In genomic region chr4:80362578-80363181, GRCh38 we compare ENCODE assay signal across 8 cellular contexts. TPM values are rescaled to one million over a fixed set of nuclear protein-coding genes. Genes with fewer than 3 reads are reported as not detected.
DNase-seq lines count a peak whose midpoint lies in the region; ATAC-seq, FAIRE-seq and TF ChIP-seq lines count a peak whose summit lies in the region.

No MANE protein-coding gene starts in this region.

- in situ Hi-C loops in IMR-90 (cut with MboI; ENCODE audit: low sequenced_read_pairs), result loop anchor here (5.0 kb wide), 2 partner anchors 630 to 680 kb away; no protein-coding TSS in a partner anchor
- in situ Hi-C loops in K562 (cut with MboI), result loop anchor here (10.0 to 25.0 kb wide), 2 partner anchors 425 to 992 kb away; no protein-coding TSS in a partner anchor

- H3K27me3 ChIP-seq in IMR-90 (ENCODE audit: control insufficient read depth, insufficient read depth, low read length) (no peaks in the 10 kb centered on the region), SJCRH30 (no peaks in the 10 kb centered on the region), K562 (ENCODE audit: control insufficient read depth in 2 of 2, insufficient read depth in 2 of 2, low read length in 2 of 2) (no peaks in the 10 kb centered on the region), left lung (peaks cover 0 to 11% of the 10 kb centered on the region in 2 donors), aorta (ENCODE audit: control insufficient read depth in 1 of 2, insufficient read depth in 2 of 2, low read length in 1 of 2) (no peaks in the 10 kb centered on the region)

- H3K9me3 ChIP-seq in IMR-90 (ENCODE audit: control insufficient read depth, insufficient read depth, low read length) (no peaks in the 10 kb centered on the region), SJCRH30 (replicated peaks) (no peaks in the 10 kb centered on the region), K562 (replicated peaks; ENCODE audit: control insufficient read depth, insufficient read depth, low read depth, low read length) (no peaks in the 10 kb centered on the region), left lung (no peaks in the 10 kb centered on the region), aorta (ENCODE audit: control insufficient read depth, low read length) (no peaks in the 10 kb centered on the region)

- no peaks in the 10 kb centered on the region for H4K20me1 ChIP-seq in IMR-90 (ENCODE audit: insufficient read depth, low read length)
- H4K20me1 ChIP-seq in K562 (replicated peaks; ENCODE audit: control insufficient read depth, insufficient read depth, low read length), result no peaks in the 10 kb centered on the region

- peak; percentile 85 for TF ChIP-seq RAD21 in IMR-90 (IDR thresholded peaks at IDR 0.05; ENCODE audit: low read length)
- TF ChIP-seq RAD21 in K562 (CRISPR knock-in tag; conservative IDR thresholded peaks at IDR 0.05 in 1 of 2, IDR thresholded peaks at IDR 0.05 in 1 of 2), result peak; percentile 84 to 86

- H2AK9ac ChIP-seq in IMR-90 (replicated peaks; ENCODE audit: low read depth, low read length, poor library complexity), result no peak overlapping the region

- H3K9me1 ChIP-seq in IMR-90 (ENCODE audit: insufficient read depth, low read length) (no peaks in the 10 kb centered on the region), K562 (ENCODE audit: control insufficient read depth, insufficient read depth, low read length) (no peaks in the 10 kb centered on the region)

- no peaks in the 10 kb centered on the region for H3K9me3 Mint-ChIP-seq in stimulated activated naive B cell treated with anti-CD40 and anti-IgM and Interleukin-4, amounts not matched to agents 10 μg/mL and 1 μg/mL and 100 μg/mL, for 72 hours

- H2AFZ ChIP-seq in IMR-90 (replicated peaks; ENCODE audit: low read length, poor library complexity) (no peak overlapping the region), K562 (ENCODE audit: low read depth, low read length) (no peak overlapping the region)

- H4K8ac ChIP-seq in IMR-90 (ENCODE audit: low read depth in 2 of 2, low read length in 2 of 2), result no peak overlapping the region

- H3K4me2 ChIP-seq in IMR-90 (ENCODE audit: low read depth, low read length) (no peak overlapping the region), K562 (ENCODE audit: insufficient read depth, low read length) (no peak overlapping the region)

- no peak overlapping the region for H2BK120ac ChIP-seq in IMR-90 (ENCODE audit: low read depth, low read length)

- H3K18ac ChIP-seq in IMR-90 (ENCODE audit: low read depth, low read length), result no peak overlapping the region

- no peak overlapping the region for H3K27ac Mint-ChIP-seq in stimulated activated naive B cell treated with anti-CD40 and anti-IgM and Interleukin-4, amounts not matched to agents 10 μg/mL and 1 μg/mL and 100 μg/mL, for 72 hours

- WGBS in IMR-90 (ENCODE audit: extremely low coverage in 2 of 2, insufficient read length in 1 of 2), 2 experiments, result no CpG with 5 or more reads among the region's 4 CpGs
- under 1% methylated on average over 4 of the region's 4 CpGs for WGBS in K562 (ENCODE audit: insufficient coverage, low coverage, missing lambda C conversion rate)
- 7 to 11% methylated on average over 4 of the region's 4 CpGs for WGBS in aorta, 2 donors

- H3K4me1 ChIP-seq in IMR-90 (ENCODE audit: control insufficient read depth, insufficient read depth, low read length) (0 out of 2 replicates have a peak, but pooled peaks cover 3% of the 10 kb centered on the region), SJCRH30 (no peaks in the 10 kb centered on the region), K562 (replicated peaks in 1 of 2; ENCODE audit: control insufficient read depth in 2 of 2, insufficient read depth in 2 of 2, low read length in 2 of 2) (no peaks in the 10 kb centered on the region), left lung (no peaks in the 10 kb centered on the region), aorta (ENCODE audit: control insufficient read depth in 1 of 2, insufficient read depth in 2 of 2, low read length in 2 of 2) (no peaks in the 10 kb centered on the region)

- POLR2A ChIA-PET in IMR-90 (lab: Charles Lee; ENCODE audit: unreplicated experiment), result no interaction called here
- POLR2A ChIA-PET in K562 (lab: Yijun Ruan, JAX), result no interaction called here

- no peaks in the 10 kb centered on the region for H3K79me2 ChIP-seq in K562 (ENCODE audit: control insufficient read depth, insufficient read depth, low read length)

- H2BK20ac ChIP-seq in IMR-90 (ENCODE audit: low read depth, low read length), result no peak overlapping the region

- DNase-seq in Ammon's horn (ENCODE audit: low spot score), result peak; percentile 48
- DNase-seq in GM12891 (ENCODE audit: insufficient read length, low spot score), result peak; percentile 30
- DNase-seq in IMR-90, result peak; percentile 51
- peak; percentile 47 to 68 for DNase-seq in SJCRH30
- peak in 2 of 4 experiments; percentile 40 to 48 for DNase-seq in K562 (ENCODE audit: extremely low read depth in 1 of 4, low spot score in 3 of 4)
- peak in 1 of 2 donors; percentile 12 for DNase-seq in left lung
- DNase-seq in stimulated activated naive B cell treated with anti-CD40 and anti-IgM and Interleukin-4, amounts not matched to agents 10 μg/mL and 1 μg/mL and 100 μg/mL, for 72 hours, result no peak
- DNase-seq in aorta, result no peak

- no peak overlapping the region for H3K23ac ChIP-seq in IMR-90 (ENCODE audit: low read depth, low read length)

- ATAC-seq in IMR-90 (ENCODE audit: low read depth) (peak; percentile 72), K562 (peak; percentile 86), left lung (peak; percentile 76), aorta (ENCODE audit: low FRiP score) (no peak)
- peak; percentile 60 to 68 for ATAC-seq in stimulated activated naive B cell treated with anti-CD40 and anti-IgM and Interleukin-4, amounts not matched to agents 10 μg/mL and 1 μg/mL and 100 μg/mL, for 72 hours (replicated peaks)

- peaks cover 19 to 26% of the 10 kb centered on the region in 2 donors for H3K27me3 Mint-ChIP-seq in stimulated activated naive B cell treated with anti-CD40 and anti-IgM and Interleukin-4, amounts not matched to agents 10 μg/mL and 1 μg/mL and 100 μg/mL, for 72 hours

- H2BK5ac ChIP-seq in IMR-90 (ENCODE audit: low read depth, low read length, poor library complexity, severe bottlenecking), result no peak overlapping the region

- H3K4me3 ChIP-seq in IMR-90 (ENCODE audit: insufficient read depth, low read depth, low read length), result no peak overlapping the region
- no peak overlapping the region for H3K4me3 ChIP-seq in SJCRH30
- H3K4me3 ChIP-seq in K562, result no peak overlapping the region
- no peak overlapping the region for H3K4me3 ChIP-seq in left lung
- H3K4me3 ChIP-seq in aorta (ENCODE audit: low read length in 2 of 2), result no peak overlapping the region

- dilution Hi-C loops in IMR-90 (cut with HindIII; ENCODE audit: low sequenced_read_pairs, unreplicated experiment), result loop anchor here (25.0 kb wide), 1 partner anchor 625 kb away; no protein-coding TSS in a partner anchor

- H3K9ac ChIP-seq in IMR-90 (ENCODE audit: low read depth, low read length), result no peak overlapping the region
- H3K9ac ChIP-seq in K562 (ENCODE audit: insufficient read depth in 1 of 2, low read depth in 2 of 2, low read length in 2 of 2), result no peak overlapping the region

- no peaks in the 10 kb centered on the region for H3K36me3 Mint-ChIP-seq in stimulated activated naive B cell treated with anti-CD40 and anti-IgM and Interleukin-4, amounts not matched to agents 10 μg/mL and 1 μg/mL and 100 μg/mL, for 72 hours

- TF ChIP-seq CTCF in IMR-90 (conservative IDR thresholded peaks at IDR 0.05; ENCODE audit: low read depth, low read length), result peak; percentile 75
- peak; percentile 72 to 87 (median 80) for TF ChIP-seq CTCF in K562 (IDR thresholded peaks at IDR 0.05 in 2 of 3, conservative IDR thresholded peaks at IDR 0.05 in 1 of 3; ENCODE audit: insufficient read depth in 2 of 3, low read depth in 1 of 3, low read length in 3 of 3)
- peak in 1 of 2 donors; percentile 22 for TF ChIP-seq CTCF in left lung (IDR thresholded peaks at IDR 0.05)

- no peaks in the 10 kb centered on the region for H3K79me1 ChIP-seq in IMR-90 (ENCODE audit: low read depth in 1 of 2, low read length in 2 of 2)

- no peak overlapping the region for H3K4me3 Mint-ChIP-seq in stimulated activated naive B cell treated with anti-CD40 and anti-IgM and Interleukin-4, amounts not matched to agents 10 μg/mL and 1 μg/mL and 100 μg/mL, for 72 hours

- H2AK5ac ChIP-seq in IMR-90 (ENCODE audit: low read depth, low read length), result no peak overlapping the region

- H3K4ac ChIP-seq in IMR-90 (ENCODE audit: low read depth, low read length), result no peak overlapping the region

- H3K36me3 ChIP-seq in IMR-90 (ENCODE audit: control insufficient read depth, insufficient read depth, low read length) (no peaks in the 10 kb centered on the region), SJCRH30 (no peaks in the 10 kb centered on the region), K562 (ENCODE audit: control insufficient read depth, insufficient read depth, low read length) (no peaks in the 10 kb centered on the region), left lung (no peaks in the 10 kb centered on the region), aorta (ENCODE audit: control insufficient read depth in 1 of 2, insufficient read depth in 2 of 2, low read length in 1 of 2) (no peaks in the 10 kb centered on the region)

- H2BK15ac ChIP-seq in IMR-90 (ENCODE audit: low read depth, low read length), result no peak overlapping the region

- TF ChIP-seq POLR2A in GM12891 (IDR thresholded peaks at IDR 0.05; ENCODE audit: low read depth, low read length) (no peak), IMR-90 (IDR thresholded peaks at IDR 0.05; ENCODE audit: low read depth, low read length) (no peak), K562 (conservative IDR thresholded peaks at IDR 0.05) (no peak)

- CTCF ChIA-PET in IMR-90 (lab: Yijun Ruan, JAX) (interaction anchor here (0.6 to 2.2 kb wide), 15 partner anchors 263 to 1034 kb away, joined by 3 to 25 read pairs (median 4); partner anchors contain the start of gene BMP3), K562 (lab: Yijun Ruan, JAX; ENCODE audit: low intra/inter-chr PET ratio) (interaction anchor here (0.6 to 1.9 kb wide), 5 partner anchors 149 to 1411 kb away, joined by 3 to 11 read pairs (median 4); no protein-coding TSS in a partner anchor)

- intact Hi-C loops in IMR-90 (cut with micrococcal nuclease) (loop anchor here (1.0 to 10.0 kb wide), 4 partner anchors 252 to 1410 kb away; no protein-coding TSS in a partner anchor), K562 (cut with micrococcal nuclease) (loop anchor here (1.0 to 10.0 kb wide), 6 partner anchors 122 to 1410 kb away; no protein-coding TSS in a partner anchor), left lung (cut with DNase I) (loop anchor here in 1 of 2 donors (10.0 kb wide), 1 partner anchor 682 kb away; no protein-coding TSS in a partner anchor), aorta (cut with DNase I) (loop anchor here in 1 of 2 donors (10.0 kb wide), 1 partner anchor 622 kb away; no protein-coding TSS in a partner anchor)

- no TSS peak for BruUV-seq in IMR-90 (replicated peaks; lab: Mats Ljungman, UMichigan)
- no TSS peak for BruUV-seq in K562 (replicated peaks; lab: Mats Ljungman, UMichigan)

- FAIRE-seq in GM12891 (lab: Jason Lieb, UNC), result peak; percentile 45
- FAIRE-seq in K562 (lab: Jason Lieb, UNC), result peak; percentile 55

- no peak for TF ChIP-seq EP300 in K562 (IDR thresholded peaks at IDR 0.05; ENCODE audit: low read length)

- H3K14ac ChIP-seq in IMR-90 (replicated peaks; ENCODE audit: low read depth, low read length), result no peak overlapping the region

- H4K5ac ChIP-seq in IMR-90 (ENCODE audit: low read depth, low read length), result no peak overlapping the region

- H3K27ac ChIP-seq in IMR-90 (ENCODE audit: insufficient read depth, low read length), result no peak overlapping the region
- no peak overlapping the region for H3K27ac ChIP-seq in SJCRH30
- H3K27ac ChIP-seq in K562 (ENCODE audit: extremely low read depth, low read depth, low read length), result no peak overlapping the region
- no peak overlapping the region for H3K27ac ChIP-seq in left lung
- H3K27ac ChIP-seq in aorta (ENCODE audit: low read depth in 1 of 2, low read length in 2 of 2), result no peak overlapping the region

- peaks cover 2 to 9% of the 10 kb centered on the region in 2 donors for H3K4me1 Mint-ChIP-seq in stimulated activated naive B cell treated with anti-CD40 and anti-IgM and Interleukin-4, amounts not matched to agents 10 μg/mL and 1 μg/mL and 100 μg/mL, for 72 hours

- no peak overlapping the region for H3K56ac ChIP-seq in IMR-90 (ENCODE audit: extremely low read depth, insufficient read depth, low read length)

- H4K91ac ChIP-seq in IMR-90 (ENCODE audit: insufficient read depth, low read depth, low read length), result no peak overlapping the region

RNA-seq across cellular contexts. Expression of gene CFAP299, which starts 27.1 kb away (rescaled TPM):
- not detected for polyA plus RNA-seq in GM12891 (2012; ENCODE audit: low read depth, missing spikeins)
- 1.1 and 1.9 TPM in 2 replicates for total RNA-seq in IMR-90 (2012; rRNA removed)
- polyA plus RNA-seq in IMR-90 (2012; rRNA removed), result 0.76 and 1.0 TPM in 2 replicates
- 0.04 and 0.22 TPM in 2 replicates for polyA plus RNA-seq in IMR-90 (2012; cell fraction: cytosol; rRNA removed)
- 0.61 and 3.8 TPM in 2 replicates for polyA plus RNA-seq in IMR-90 (2012; cell fraction: nucleus; rRNA removed; ENCODE audit: low replicate concordance)
- total RNA-seq in SJCRH30 (2014; rRNA removed; shearing (Covaris generic)), result not detected in 2 replicates
- total RNA-seq in K562 (2011; cell fraction: chromatin; rRNA removed; ENCODE audit: low replicate concordance), result 3.1 and 6.3 TPM in 2 replicates
- total RNA-seq in K562 (2011; cell fraction: nucleolus; rRNA removed), result 1.8 and 2.9 TPM in 2 replicates
- total RNA-seq in K562 (2011; cell fraction: nucleoplasm; rRNA removed), result 5.4 and 7.1 TPM in 2 replicates
- 0.82 and 3.0 TPM in 2 replicates for total RNA-seq in K562 (2014; rRNA removed)
- 0.61 and 0.62 TPM in 2 replicates for total RNA-seq in K562 (2014; rRNA removed; fragmentation: Illumina TruSeq; extraction: Trizol)
- 0.87 and 1.0 TPM in 2 replicates for total RNA-seq in K562 (2015; rRNA removed; fragmentation: Illumina TruSeq; extraction: Trizol)
- 0.09 and 0.67 TPM in 2 replicates for total RNA-seq in K562 (2021)
- 0.39 and 0.81 TPM in 2 replicates for polyA plus RNA-seq in K562 (2011; rRNA removed)
- 0.16 TPM in 1 of 2 replicates, not detected in the other for polyA plus RNA-seq in K562 (2011; cell fraction: cytosol; rRNA removed)
- 0.84 and 1.4 TPM in 2 replicates for polyA plus RNA-seq in K562 (2011; cell fraction: nucleus; rRNA removed)
- 0.94 and 1.2 TPM in 2 replicates for polyA plus RNA-seq in K562 (2012)
- 0.29 and 0.76 TPM in 2 replicates for polyA plus RNA-seq in K562 (2014; fragmentation: Illumina TruSeq; extraction: Trizol)
- under 1 TPM; 0.69 to 0.78 TPM for polyA plus RNA-seq in K562 (2014; fragmentation: Nextera tagmentation; extraction: Ambion mirVana)
- 0.33 TPM in 1 of 2 replicates, not detected in the other for polyA plus RNA-seq in K562 (2014; rRNA removed)
- 2.9 and 3.5 TPM in 2 replicates for polyA minus RNA-seq in K562 (2011; rRNA and poly(A)+ RNA removed)
- polyA minus RNA-seq in K562 (2011; cell fraction: cytosol; rRNA and poly(A)+ RNA removed), result not detected in 2 replicates
- 5.4 and 6.0 TPM in 2 replicates for polyA minus RNA-seq in K562 (2011; cell fraction: nucleus; rRNA and poly(A)+ RNA removed)
- 1 to 10 TPM in 1 of 2 donors, not detected in 1; 1.3 TPM for total RNA-seq in left lung
- total RNA-seq in aorta, result not detected
- polyA plus RNA-seq in aorta, result not detected

Comparison
In these comparisons a context has a peak if more than half of its experiments do, and no peak if none do; other contexts are left out.
1. DNase-seq: peak in Ammon's horn (single experiment), GM12891 (single experiment), IMR-90 (single experiment) and SJCRH30 (2 of 2); none in stimulated activated naive B cell treated with anti-CD40 and anti-IgM and Interleukin-4, amounts not matched to agents 10 μg/mL and 1 μg/mL and 100 μg/mL, for 72 hours (single experiment) and aorta (0 of 2).